8 cellular contexts compared by ENCODE assay signal in genomic region chr5:166979576-166979975, GRCh38. TPM values are rescaled to one million over a fixed set of nuclear protein-coding genes. Genes with fewer than 3 reads are reported as not detected.
DNase-seq lines count a peak whose midpoint lies in the region; ATAC-seq and TF ChIP-seq lines count a peak whose summit lies in the region.

No MANE protein-coding gene starts in this region.

- CTCF ChIA-PET in Calu3 (lab: Charles Lee) = interaction anchor here (0.7 to 1.0 kb wide), 2 partner anchors 21 to 60 kb away, joined by 3 to 7 read pairs; no protein-coding TSS in a partner anchor

- ATAC-seq in activated naive CD8-positive, alpha-beta T cell treated with anti-CD3 and anti-CD28 coated beads, Interleukin-2, amount 50 U/mL, for 24 hours = no peak
- ATAC-seq in HG02973 (IDR thresholded peaks at IDR 0.05; ENCODE audit: unreplicated experiment) = no peak
- ATAC-seq in GM19035 (IDR thresholded peaks at IDR 0.05; ENCODE audit: unreplicated experiment) = no peak

- intact Hi-C loops in Calu3 (cut with micrococcal nuclease; ENCODE audit: unreplicated experiment) = no loop called here

- no peak overlapping the region for H3K27ac ChIP-seq in rectal smooth muscle tissue (ENCODE audit: low read depth, low read length)

- H3K9me3 Mint-ChIP-seq in Calu3 (ENCODE audit: low read depth, unreplicated experiment) (no peaks in the 10 kb centered on the region), glutamatergic neuron (ENCODE audit: unreplicated experiment) (peaks cover 6% of the 10 kb centered on the region)
- peaks cover 4% of the 10 kb centered on the region for H3K9me3 Mint-ChIP-seq in activated naive CD8-positive, alpha-beta T cell treated with anti-CD3 and anti-CD28 coated beads, Interleukin-2, amount 50 U/mL, for 24 hours

- no peak for TF ChIP-seq CTCF in Calu3 (IDR thresholded peaks at IDR 0.05; ENCODE audit: unreplicated experiment)
- TF ChIP-seq CTCF in glutamatergic neuron (IDR thresholded peaks at IDR 0.05; ENCODE audit: partially characterized antibody, unreplicated experiment) = no peak

- peaks cover 56% of the 10 kb centered on the region for H3K4me1 Mint-ChIP-seq in Calu3 (ENCODE audit: low read depth, unreplicated experiment)
- H3K4me1 Mint-ChIP-seq in activated naive CD8-positive, alpha-beta T cell treated with anti-CD3 and anti-CD28 coated beads, Interleukin-2, amount 50 U/mL, for 24 hours = peaks cover 6% of the 10 kb centered on the region
- peaks cover 3% of the 10 kb centered on the region for H3K4me1 Mint-ChIP-seq in glutamatergic neuron (ENCODE audit: low read depth, unreplicated experiment)

- H3K4me3 Mint-ChIP-seq in Calu3 (ENCODE audit: low read depth, unreplicated experiment) = peak overlapping the region; percentile 72
- peak overlapping the region; percentile 58 for H3K4me3 Mint-ChIP-seq in activated naive CD8-positive, alpha-beta T cell treated with anti-CD3 and anti-CD28 coated beads, Interleukin-2, amount 50 U/mL, for 24 hours
- peak overlapping the region; percentile 92 for H3K4me3 Mint-ChIP-seq in glutamatergic neuron (ENCODE audit: unreplicated experiment)

- peaks cover 4% of the 10 kb centered on the region for H3K4me1 ChIP-seq in rectal smooth muscle tissue (ENCODE audit: control insufficient read depth, insufficient read depth, low read length)

- H3K27me3 Mint-ChIP-seq in Calu3 (ENCODE audit: unreplicated experiment) = no peaks in the 10 kb centered on the region
- peaks cover 28% of the 10 kb centered on the region for H3K27me3 Mint-ChIP-seq in activated naive CD8-positive, alpha-beta T cell treated with anti-CD3 and anti-CD28 coated beads, Interleukin-2, amount 50 U/mL, for 24 hours
- peaks cover 7% of the 10 kb centered on the region for H3K27me3 Mint-ChIP-seq in glutamatergic neuron (ENCODE audit: unreplicated experiment)

- peak overlapping the region; percentile 3 for H3K27ac Mint-ChIP-seq in Calu3 (ENCODE audit: unreplicated experiment)
- no peak overlapping the region for H3K27ac Mint-ChIP-seq in activated naive CD8-positive, alpha-beta T cell treated with anti-CD3 and anti-CD28 coated beads, Interleukin-2, amount 50 U/mL, for 24 hours
- peak overlapping the region; percentile 24 for H3K27ac Mint-ChIP-seq in glutamatergic neuron (ENCODE audit: unreplicated experiment)

- H3K36me3 Mint-ChIP-seq in Calu3 (ENCODE audit: insufficient read depth, unreplicated experiment) (peaks cover 11% of the 10 kb centered on the region), glutamatergic neuron (ENCODE audit: unreplicated experiment) (no peaks in the 10 kb centered on the region)
- no peaks in the 10 kb centered on the region for H3K36me3 Mint-ChIP-seq in activated naive CD8-positive, alpha-beta T cell treated with anti-CD3 and anti-CD28 coated beads, Interleukin-2, amount 50 U/mL, for 24 hours (ENCODE audit: low read depth)

- H3K4me3 ChIP-seq in rectal smooth muscle tissue (ENCODE audit: low read length) = peak overlapping the region; percentile 69

- H3K9ac ChIP-seq in rectal smooth muscle tissue (ENCODE audit: low read length) = no peak overlapping the region

- DNase-seq in Calu3 = no peak
- no peak for DNase-seq in activated naive CD8-positive, alpha-beta T cell treated with anti-CD3 and anti-CD28 coated beads, Interleukin-2, amount 50 U/mL, for 24 hours
- no peak for DNase-seq in glutamatergic neuron
- DNase-seq in Kasumi-1 (lab: John Stamatoyannopoulos, UW) = no peak
- no peak for DNase-seq in pons (ENCODE audit: low spot score)

- H3K36me3 ChIP-seq in rectal smooth muscle tissue (ENCODE audit: control insufficient read depth, insufficient read depth, low read length) = no peaks in the 10 kb centered on the region

- no peaks in the 10 kb centered on the region for H3K27me3 ChIP-seq in rectal smooth muscle tissue (ENCODE audit: control insufficient read depth, insufficient read depth, low read length)

- BruUV-seq in Calu3 (replicated peaks; lab: Mats Ljungman, UMichigan) = no TSS peak

RNA-seq across cellular contexts. Expression of gene TENM2, which starts 0.7 kb away (rescaled TPM):
- total RNA-seq in Calu3 (2022) (not detected in 2 replicates), glutamatergic neuron (ENCODE audit: unreplicated experiment) (30.1 TPM)

Comparison
In these comparisons a context has a peak if more than half of its experiments do, and no peak if none do; other contexts are left out.
1. RNA of gene TENM2, which starts 0.7 kb away (total RNA-seq): 30.1 TPM in glutamatergic neuron (single experiment); not detected in Calu3; every median in the first group is over 10 times any median in the second.
2. Peak in every context shown above with its lines, with median percentiles within 50 percentile points of each other: H3K4me3 Mint-ChIP-seq.